In genomic region chr5:132260051-132260450, GRCh38 we compare ENCODE assay signal across 9 cellular contexts. TPM values are rescaled to one million over a fixed set of nuclear protein-coding genes. Genes with fewer than 3 reads are reported as not detected.
DNase-seq lines count a peak whose midpoint lies in the region; ATAC-seq and TF ChIP-seq lines count a peak whose summit lies in the region.
"Had no signal": no experiment of that assay in that cellular context is flagged by ENCODE, and none has a peak within 500 bp of the region (broad histone marks: within the 10 kb centered on the region; RNA-seq: fewer than 3 reads in every experiment).

No MANE protein-coding gene starts in this region.

- no peak overlapping the region for H3K27ac Mint-ChIP-seq in activated CD8-positive, alpha-beta memory T cell treated with anti-CD3 and anti-CD28 coated beads, Interleukin-2, amount 10 ng/mL, durations not matched to agents 7 days and 5 days

- H3K4me3 ChIP-seq in fibroblast of pulmonary artery (replicated peaks; ENCODE audit: low read depth, low read length): no peak overlapping the region
- peak overlapping the region; percentile 83 for H3K4me3 ChIP-seq in skeletal muscle cell (ENCODE audit: low read depth, low read length)

- DNase-seq in H4 (ENCODE audit: low spot score) (peak; percentile 59), fibroblast of pulmonary artery (ENCODE audit: low read depth) (peak; percentile 30), skeletal muscle cell (ENCODE audit: low read depth) (no peak), COLO829 (ENCODE audit: low spot score) (no peak), NCI-H524 (lab: John Stamatoyannopoulos, UW) (no peak)
- DNase-seq in activated CD8-positive, alpha-beta memory T cell treated with anti-CD3 and anti-CD28 coated beads, Interleukin-2, amount 10 ng/mL, durations not matched to agents 7 days and 5 days: peak; percentile 34
- DNase-seq: left ventricle myocardium superior had no signal

- H3K4me3 Mint-ChIP-seq in activated CD8-positive, alpha-beta memory T cell treated with anti-CD3 and anti-CD28 coated beads, Interleukin-2, amount 10 ng/mL, durations not matched to agents 7 days and 5 days: no peak overlapping the region

- peaks cover 16% of the 10 kb centered on the region for H3K27me3 Mint-ChIP-seq in activated CD8-positive, alpha-beta memory T cell treated with anti-CD3 and anti-CD28 coated beads, Interleukin-2, amount 10 ng/mL, durations not matched to agents 7 days and 5 days

- H3K4me1 Mint-ChIP-seq in activated CD8-positive, alpha-beta memory T cell treated with anti-CD3 and anti-CD28 coated beads, Interleukin-2, amount 10 ng/mL, durations not matched to agents 7 days and 5 days: peaks cover 20% of the 10 kb centered on the region

- ATAC-seq in activated CD8-positive, alpha-beta memory T cell treated with anti-CD3 and anti-CD28 coated beads, Interleukin-2, amount 10 ng/mL, durations not matched to agents 7 days and 5 days: no peak
- ATAC-seq in HG02623 (IDR thresholded peaks at IDR 0.05; ENCODE audit: unreplicated experiment): no peak
- no peak for ATAC-seq in GM18519 (IDR thresholded peaks at IDR 0.05; ENCODE audit: low FRiP score, unreplicated experiment)

- H3K9me3 Mint-ChIP-seq in activated CD8-positive, alpha-beta memory T cell treated with anti-CD3 and anti-CD28 coated beads, Interleukin-2, amount 10 ng/mL, durations not matched to agents 7 days and 5 days (ENCODE audit: low read depth): no peaks in the 10 kb centered on the region

- H3K36me3 Mint-ChIP-seq in activated CD8-positive, alpha-beta memory T cell treated with anti-CD3 and anti-CD28 coated beads, Interleukin-2, amount 10 ng/mL, durations not matched to agents 7 days and 5 days: no peaks in the 10 kb centered on the region

- CTCF ChIA-PET in activated CD8-positive, alpha-beta memory T cell treated with anti-CD3 and anti-CD28 coated beads, Interleukin-2, amount 10 ng/mL, durations not matched to agents 7 days and 5 days (lab: Charles Lee): no interaction called here

- no peak for TF ChIP-seq CTCF in fibroblast of pulmonary artery (IDR thresholded peaks at IDR 0.05; ENCODE audit: low read length, missing control alignments)

RNA-seq across cellular contexts. Expression of gene PDLIM4, which starts 2.6 kb away (rescaled TPM):
- 79.8 and 96.0 TPM in 2 replicates for total RNA-seq in H4 (2014; rRNA removed; shearing (Covaris generic))
- 1 to 10 TPM in 1 of 2 experiments, not detected in 1; 2.3 TPM for total RNA-seq in activated CD8-positive, alpha-beta memory T cell treated with anti-CD3 and anti-CD28 coated beads, Interleukin-2, amount 10 ng/mL, durations not matched to agents 7 days and 5 days

RNA-seq across cellular contexts. Expression of gene P4HA2, which starts 32.4 kb away (rescaled TPM):
- total RNA-seq in H4 (2014; rRNA removed; shearing (Covaris generic)): 83.5 and 85.5 TPM in 2 replicates
- total RNA-seq in activated CD8-positive, alpha-beta memory T cell treated with anti-CD3 and anti-CD28 coated beads, Interleukin-2, amount 10 ng/mL, durations not matched to agents 7 days and 5 days: 10 to 100 TPM in 1 of 2 experiments, 1 to 10 TPM in 1; 8.3 to 19.4 TPM

RNA-seq across cellular contexts. Expression of gene SLC22A4, which starts 34.1 kb away (rescaled TPM):
- 4.2 and 5.1 TPM in 2 replicates for total RNA-seq in H4 (2014; rRNA removed; shearing (Covaris generic))
- under 1 TPM; 0.32 to 0.75 TPM for total RNA-seq in activated CD8-positive, alpha-beta memory T cell treated with anti-CD3 and anti-CD28 coated beads, Interleukin-2, amount 10 ng/mL, durations not matched to agents 7 days and 5 days

Comparison
In these comparisons a context has a peak if more than half of its experiments do, and no peak if none do; other contexts are left out.
1. DNase-seq: peak in H4 (single experiment), activated CD8-positive, alpha-beta memory T cell treated with anti-CD3 and anti-CD28 coated beads, Interleukin-2, amount 10 ng/mL, durations not matched to agents 7 days and 5 days (single experiment) and fibroblast of pulmonary artery (single experiment); none in skeletal muscle cell (single experiment), COLO829 (single experiment) and NCI-H524 (0 of 2).
2. RNA of gene PDLIM4, which starts 2.6 kb away (total RNA-seq): 79.8 to 96.0 TPM in H4; 2.3 TPM in activated CD8-positive, alpha-beta memory T cell treated with anti-CD3 and anti-CD28 coated beads, Interleukin-2, amount 10 ng/mL, durations not matched to agents 7 days and 5 days; every median in the first group is over 10 times any median in the second.